In the genomic region with DNA sequence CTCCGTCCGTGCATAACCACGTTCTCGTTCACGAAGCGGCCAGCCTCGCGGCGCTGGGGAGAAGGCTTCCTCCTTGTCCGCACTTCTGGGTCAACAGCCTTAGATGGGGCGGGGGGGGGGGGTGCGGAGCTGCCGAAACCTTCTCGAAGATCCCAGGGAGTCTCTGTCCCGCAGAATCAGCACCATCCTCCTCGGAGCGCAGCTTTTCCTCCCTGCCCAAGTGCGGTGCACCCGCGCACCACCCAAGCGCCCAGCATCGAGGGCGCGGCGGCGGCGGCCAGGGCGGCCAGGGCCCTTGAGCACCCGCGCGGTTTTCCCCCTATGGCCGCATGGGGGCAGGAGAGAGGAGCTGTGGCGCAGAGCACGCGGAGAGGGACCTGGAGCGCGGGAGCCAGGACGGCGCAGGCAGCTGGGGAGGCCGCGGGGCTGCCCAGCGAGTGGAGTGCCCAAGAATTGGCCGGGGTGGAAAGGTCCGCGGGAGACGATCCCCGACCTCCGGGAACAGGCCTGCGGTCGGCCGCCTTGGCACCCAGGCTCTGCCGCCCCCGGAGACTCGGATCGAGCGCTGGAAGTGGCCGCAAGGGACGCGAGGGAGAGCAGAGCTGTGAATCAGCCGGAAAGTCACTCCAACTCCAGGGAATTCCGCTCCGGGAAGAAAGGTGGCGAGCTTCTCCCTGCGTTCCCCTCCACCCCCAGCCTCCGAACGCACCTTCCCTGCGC, we compare ENCODE assay signal across 8 cellular contexts. TPM values are rescaled to one million over a fixed set of nuclear protein-coding genes. Genes with fewer than 3 reads are reported as not detected.
DNase-seq lines count a peak whose midpoint lies in the region; ATAC-seq, FAIRE-seq and TF ChIP-seq lines count a peak whose summit lies in the region.

No MANE protein-coding gene starts in this region.

- peaks cover 28% of the 10 kb centered on the region for H3K27me3 ChIP-seq in CD4-positive, alpha-beta memory T cell (ENCODE audit: insufficient read depth, low read length)
- H3K27me3 ChIP-seq in MG63 (no peaks in the 10 kb centered on the region), K562 (ENCODE audit: control insufficient read depth in 2 of 2, insufficient read depth in 2 of 2, low read length in 2 of 2) (peaks cover 15 to 35% of the 10 kb centered on the region in 2 experiments), iPS-15b (ENCODE audit: control insufficient read depth, insufficient read depth, low read length) (peaks cover 71% of the 10 kb centered on the region), gastrocnemius medialis (peaks cover 34 to 62% (median 52%) of the 10 kb centered on the region in 3 donors)

- TF ChIP-seq POLR2A in K562 (conservative IDR thresholded peaks at IDR 0.05) (no peak), gastrocnemius medialis (IDR thresholded peaks at IDR 0.05) (no peak)

- H3K4me3 Mint-ChIP-seq in CD4-positive, alpha-beta memory T cell = peak overlapping the region in 7 of 8 donors; percentile 19 to 69 (median 56)
- no peak overlapping the region for H3K4me3 Mint-ChIP-seq in T-helper 2 cell treated with Interferon-gamma antibody and Interleukin-4, amounts not matched to agents 5 μg/mL and 100 μg/mL, for 36 hours

- BruUV-seq in K562 (replicated peaks; lab: Mats Ljungman, UMichigan) = no TSS peak

- H3K4me3 ChIP-seq in CD4-positive, alpha-beta memory T cell (ENCODE audit: low read length in 2 of 2) = peak overlapping the region in 1 of 2 donors; percentile 28
- peak overlapping the region; percentile 45 for H3K4me3 ChIP-seq in MG63
- H3K4me3 ChIP-seq in K562 = peak overlapping the region; percentile 28
- peak overlapping the region; percentile 66 for H3K4me3 ChIP-seq in iPS-15b (ENCODE audit: low read depth, low read length)
- peak overlapping the region; percentile 34 to 71 (median 50) for H3K4me3 ChIP-seq in gastrocnemius medialis

- TF ChIP-seq CTCF in K562 (IDR thresholded peaks at IDR 0.05 in 2 of 3, conservative IDR thresholded peaks at IDR 0.05 in 1 of 3; ENCODE audit: insufficient read depth in 2 of 3, low read depth in 1 of 3, low read length in 3 of 3) = peak; percentile 73 to 88 (median 73)
- TF ChIP-seq CTCF in gastrocnemius medialis (IDR thresholded peaks at IDR 0.05 in 4 of 5, conservative IDR thresholded peaks at IDR 0.05 in 1 of 5) = peak; percentile 65 to 85 (median 84)

- H4K20me1 ChIP-seq in K562 (replicated peaks; ENCODE audit: control insufficient read depth, insufficient read depth, low read length) = 0 out of 2 replicates have a peak, but pooled peaks cover 4% of the 10 kb centered on the region

- peak; percentile 53 to 59 (median 57) for DNase-seq in CD4-positive, alpha-beta memory T cell
- peak; percentile 82 for DNase-seq in MG63
- peak; percentile 33 for DNase-seq in T-helper 2 cell treated with Interferon-gamma antibody and Interleukin-4, amounts not matched to agents 5 μg/mL and 100 μg/mL, for 36 hours (ENCODE audit: low spot score)
- peak; percentile 81 to 88 (median 85) for DNase-seq in K562 (ENCODE audit: extremely low read depth in 1 of 4, low spot score in 3 of 4)
- peak; percentile 28 to 45 for DNase-seq in gastrocnemius medialis

- intact Hi-C loops in CD4-positive, alpha-beta memory T cell (cut with micrococcal nuclease) = no loop called here
- intact Hi-C loops in K562 (cut with micrococcal nuclease) = loop anchor here (5.0 kb wide), 2 partner anchors 221 to 236 kb away; no protein-coding TSS in a partner anchor
- intact Hi-C loops in gastrocnemius medialis (cut with DNase I; ENCODE audit: low total_unique reads) = loop anchor here (2.0 to 10.0 kb wide), 3 partner anchors 89 to 235 kb away; no protein-coding TSS in a partner anchor

- ATAC-seq in GM21381 (IDR thresholded peaks at IDR 0.05; ENCODE audit: unreplicated experiment) (peak; percentile 89), K562 (peak; percentile 100), gastrocnemius medialis (peak; percentile 95 to 98), GM18519 (IDR thresholded peaks at IDR 0.05; ENCODE audit: low FRiP score, unreplicated experiment) (no peak)

- no peak overlapping the region for H3K27ac ChIP-seq in CD4-positive, alpha-beta memory T cell (ENCODE audit: low read depth, low read length)
- H3K27ac ChIP-seq in K562 (ENCODE audit: extremely low read depth, low read depth, low read length) (no peak overlapping the region), gastrocnemius medialis (no peak overlapping the region)

- H2AFZ ChIP-seq in K562 (ENCODE audit: low read depth, low read length) = peak overlapping the region; percentile 84

- POLR2A ChIA-PET in CD4-positive, alpha-beta memory T cell (lab: Charles Lee; ENCODE audit: partially characterized antibody) = interaction anchor here (0.9 to 1.9 kb wide), 4 partner anchors 15 to 235 kb away, joined by 3 to 7 read pairs (median 4); no protein-coding TSS in a partner anchor
- POLR2A ChIA-PET in K562 (lab: Yijun Ruan, JAX) = interaction anchor here (0.8 to 2.0 kb wide), 4 partner anchors 9 to 46 kb away, joined by 4 to 7 read pairs (median 4); no protein-coding TSS in a partner anchor

- H3K9ac ChIP-seq in K562 (ENCODE audit: insufficient read depth in 1 of 2, low read depth in 2 of 2, low read length in 2 of 2) (peak overlapping the region; percentile 38 to 90; a peak in 3 of 4 replicates), iPS-15b (ENCODE audit: low read depth, low read length) (peak overlapping the region; percentile 65)

- no peak for FAIRE-seq in K562 (lab: Jason Lieb, UNC)

- H3K9me1 ChIP-seq in K562 (ENCODE audit: control insufficient read depth, insufficient read depth, low read length) = no peaks in the 10 kb centered on the region

- in situ Hi-C loops in K562 (cut with MboI) (no loop called here), gastrocnemius medialis (cut with MboI; ENCODE audit: low sequenced_read_pairs in 4 of 4) (loop anchor here in 2 of 4 donors (25.0 kb wide), 2 partner anchors 221 to 279 kb away; a partner anchor contains a TSS)

- no peak overlapping the region for H3K27ac Mint-ChIP-seq in CD4-positive, alpha-beta memory T cell
- no peak overlapping the region for H3K27ac Mint-ChIP-seq in T-helper 2 cell treated with Interferon-gamma antibody and Interleukin-4, amounts not matched to agents 5 μg/mL and 100 μg/mL, for 36 hours

- no peaks in the 10 kb centered on the region for H3K36me3 Mint-ChIP-seq in CD4-positive, alpha-beta memory T cell
- H3K36me3 Mint-ChIP-seq in T-helper 2 cell treated with Interferon-gamma antibody and Interleukin-4, amounts not matched to agents 5 μg/mL and 100 μg/mL, for 36 hours (ENCODE audit: low read depth) = no peaks in the 10 kb centered on the region

- TF ChIP-seq RAD21 in K562 (CRISPR knock-in tag; conservative IDR thresholded peaks at IDR 0.05 in 1 of 2, IDR thresholded peaks at IDR 0.05 in 1 of 2) = peak; percentile 54 to 68

- H3K4me2 ChIP-seq in K562 (ENCODE audit: insufficient read depth, low read length) = peak overlapping the region; percentile 73

- 4% methylated on average over 41 of the region's 67 CpGs for WGBS in K562 (ENCODE audit: insufficient coverage, low coverage, missing lambda C conversion rate)

- CTCF ChIA-PET in CD4-positive, alpha-beta memory T cell (lab: Charles Lee; ENCODE audit: partially characterized antibody) = interaction anchor here (0.6 to 6.1 kb wide), 31 partner anchors 9 to 322 kb away, joined by 3 to 94 read pairs (median 4); a partner anchor contains a TSS
- CTCF ChIA-PET in K562 (lab: Yijun Ruan, JAX; ENCODE audit: low intra/inter-chr PET ratio) = interaction anchor here (0.6 to 1.1 kb wide), 3 partner anchors 296 to 375 kb away, joined by 3 to 7 read pairs (median 3); no protein-coding TSS in a partner anchor

- peaks cover 0 to 8% (median 1%) of the 10 kb centered on the region in 8 donors for H3K9me3 Mint-ChIP-seq in CD4-positive, alpha-beta memory T cell
- peaks cover under 1% of the 10 kb centered on the region for H3K9me3 Mint-ChIP-seq in T-helper 2 cell treated with Interferon-gamma antibody and Interleukin-4, amounts not matched to agents 5 μg/mL and 100 μg/mL, for 36 hours

- peaks cover 47 to 50% of the 10 kb centered on the region in 2 donors for H3K27me3 Mint-ChIP-seq in CD4-positive, alpha-beta memory T cell
- H3K27me3 Mint-ChIP-seq in T-helper 2 cell treated with Interferon-gamma antibody and Interleukin-4, amounts not matched to agents 5 μg/mL and 100 μg/mL, for 36 hours (ENCODE audit: low read depth) = peaks cover 65% of the 10 kb centered on the region

- H3K4me1 ChIP-seq in CD4-positive, alpha-beta memory T cell (ENCODE audit: insufficient read depth, low read length) = peaks cover 11% of the 10 kb centered on the region
- H3K4me1 ChIP-seq in K562 (replicated peaks in 1 of 2; ENCODE audit: control insufficient read depth in 2 of 2, insufficient read depth in 2 of 2, low read length in 2 of 2) (peaks cover 5 to 10% of the 10 kb centered on the region in 2 experiments; a peak in 3 of 5 replicates), iPS-15b (ENCODE audit: control insufficient read depth, insufficient read depth, low read length) (peaks cover 20% of the 10 kb centered on the region), gastrocnemius medialis (peaks cover 4 to 9% of the 10 kb centered on the region in 2 donors)

- peaks cover 6 to 10% (median 7%) of the 10 kb centered on the region in 4 donors for H3K4me1 Mint-ChIP-seq in CD4-positive, alpha-beta memory T cell
- no peaks in the 10 kb centered on the region for H3K4me1 Mint-ChIP-seq in T-helper 2 cell treated with Interferon-gamma antibody and Interleukin-4, amounts not matched to agents 5 μg/mL and 100 μg/mL, for 36 hours (ENCODE audit: low read depth)

- H3K36me3 ChIP-seq in CD4-positive, alpha-beta memory T cell (ENCODE audit: insufficient read depth, low read length) = no peaks in the 10 kb centered on the region
- H3K36me3 ChIP-seq in MG63 = no peaks in the 10 kb centered on the region
- H3K36me3 ChIP-seq in K562 (ENCODE audit: control insufficient read depth, insufficient read depth, low read length) = no peaks in the 10 kb centered on the region
- no peaks in the 10 kb centered on the region for H3K36me3 ChIP-seq in iPS-15b (ENCODE audit: control insufficient read depth, insufficient read depth, low read length)
- H3K36me3 ChIP-seq in gastrocnemius medialis = no peaks in the 10 kb centered on the region

- no peaks in the 10 kb centered on the region for H3K79me2 ChIP-seq in K562 (ENCODE audit: control insufficient read depth, insufficient read depth, low read length)

- H3K9me3 ChIP-seq in CD4-positive, alpha-beta memory T cell (ENCODE audit: control insufficient read depth in 1 of 2, low read length in 2 of 2) = no peaks in the 10 kb centered on the region
- H3K9me3 ChIP-seq in MG63 (no peaks in the 10 kb centered on the region), K562 (replicated peaks; ENCODE audit: control insufficient read depth, insufficient read depth, low read depth, low read length) (no peaks in the 10 kb centered on the region; the same call in 1 of the 2 replicates), iPS-15b (ENCODE audit: control insufficient read depth, insufficient read depth, low read length) (no peaks in the 10 kb centered on the region), gastrocnemius medialis (no peaks in the 10 kb centered on the region)

- no peak for TF ChIP-seq EP300 in K562 (IDR thresholded peaks at IDR 0.05; ENCODE audit: low read length)

RNA-seq across cellular contexts. Expression of a gene that starts 43.1 kb away (rescaled TPM):
- not detected for total RNA-seq in CD4-positive, alpha-beta memory T cell
- polyA plus RNA-seq in CD4-positive, alpha-beta memory T cell = not detected
- not detected in 2 replicates for total RNA-seq in MG63 (2014; rRNA removed; shearing (Covaris generic); ENCODE audit: low replicate concordance)
- total RNA-seq in K562 (2011; cell fraction: chromatin; rRNA removed; ENCODE audit: low replicate concordance) = not detected in 2 replicates
- total RNA-seq in K562 (2011; cell fraction: nucleolus; rRNA removed) = not detected in 2 replicates
- not detected in 2 replicates for total RNA-seq in K562 (2011; cell fraction: nucleoplasm; rRNA removed)
- not detected in 2 replicates for total RNA-seq in K562 (2014; rRNA removed)
- total RNA-seq in K562 (2014; rRNA removed; fragmentation: Illumina TruSeq; extraction: Trizol) = not detected in 2 replicates
- not detected in 2 replicates for total RNA-seq in K562 (2015; rRNA removed; fragmentation: Illumina TruSeq; extraction: Trizol)
- total RNA-seq in K562 (2021) = not detected in 2 replicates
- not detected in 2 replicates for polyA plus RNA-seq in K562 (2011; rRNA removed)
- polyA plus RNA-seq in K562 (2011; cell fraction: cytosol; rRNA removed) = not detected in 2 replicates
- polyA plus RNA-seq in K562 (2011; cell fraction: nucleus; rRNA removed) = not detected in 2 replicates
- polyA plus RNA-seq in K562 (2012) = not detected in 2 replicates
- not detected in 2 replicates for polyA plus RNA-seq in K562 (2014; fragmentation: Illumina TruSeq; extraction: Trizol)
- polyA plus RNA-seq in K562 (2014; fragmentation: Nextera tagmentation; extraction: Ambion mirVana) = not detected
- not detected in 2 replicates for polyA plus RNA-seq in K562 (2014; rRNA removed)
- polyA minus RNA-seq in K562 (2011; rRNA and poly(A)+ RNA removed) = 0.12 TPM in 1 of 2 replicates, not detected in the other
- polyA minus RNA-seq in K562 (2011; cell fraction: cytosol; rRNA and poly(A)+ RNA removed) = not detected in 2 replicates
- polyA minus RNA-seq in K562 (2011; cell fraction: nucleus; rRNA and poly(A)+ RNA removed) = not detected in 2 replicates
- total RNA-seq in gastrocnemius medialis = not detected

Comparison
In these comparisons a context has a peak if more than half of its experiments do, and no peak if none do; other contexts are left out.
1. DNase-seq: peak in every context shown above with its lines; median percentile 85 in K562; 82 in MG63; 57 in CD4-positive, alpha-beta memory T cell; 36 in gastrocnemius medialis; 33 in T-helper 2 cell treated with Interferon-gamma antibody and Interleukin-4, amounts not matched to agents 5 μg/mL and 100 μg/mL, for 36 hours.